ENCODE assay signal across 1 cellular context in the genomic region with DNA sequence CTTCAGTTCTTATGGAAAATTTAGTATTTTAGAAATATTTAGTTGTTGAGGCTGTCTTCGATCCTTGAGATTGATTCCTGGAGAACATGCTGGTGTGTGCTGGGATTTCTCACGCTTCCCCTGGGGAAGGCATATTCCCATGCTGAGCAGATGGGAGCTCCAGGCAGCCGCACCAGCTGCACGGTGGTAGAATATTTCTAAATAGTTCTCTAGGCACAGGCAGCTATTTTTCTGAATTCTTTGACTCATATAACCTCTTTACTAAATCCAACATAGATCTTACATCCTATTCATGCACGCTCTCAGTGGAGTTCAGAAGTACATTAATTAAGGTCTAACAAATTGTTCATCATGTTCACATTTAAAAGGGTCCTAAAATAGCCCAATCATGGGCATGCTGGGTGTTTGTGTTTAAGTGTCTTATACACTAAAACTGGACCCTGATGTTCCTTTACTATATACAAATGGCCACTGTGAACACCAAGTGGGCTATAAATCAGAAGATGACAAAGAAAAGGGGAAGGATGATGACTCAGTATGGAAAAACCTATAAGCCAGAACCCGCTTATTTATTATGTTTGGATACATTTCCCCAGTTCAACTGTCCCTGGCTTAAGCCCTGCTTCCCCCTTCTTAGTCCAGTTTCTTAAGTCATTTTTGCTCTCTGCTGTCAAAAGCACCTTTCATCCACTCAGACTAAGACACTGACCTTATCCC.
A peak's percentile ranks its signal among the peaks of the same experiment; 100 is the strongest.
TF ChIP-seq lines count a peak whose summit lies in the region.

No MANE protein-coding gene starts in this region.

TF ChIP-seq in HEK293, 187 proteins besides CTCF, POLR2A, EP300 and RAD21 (continued from another document and continues in another):
- TF ChIP-seq, protein P1, sequence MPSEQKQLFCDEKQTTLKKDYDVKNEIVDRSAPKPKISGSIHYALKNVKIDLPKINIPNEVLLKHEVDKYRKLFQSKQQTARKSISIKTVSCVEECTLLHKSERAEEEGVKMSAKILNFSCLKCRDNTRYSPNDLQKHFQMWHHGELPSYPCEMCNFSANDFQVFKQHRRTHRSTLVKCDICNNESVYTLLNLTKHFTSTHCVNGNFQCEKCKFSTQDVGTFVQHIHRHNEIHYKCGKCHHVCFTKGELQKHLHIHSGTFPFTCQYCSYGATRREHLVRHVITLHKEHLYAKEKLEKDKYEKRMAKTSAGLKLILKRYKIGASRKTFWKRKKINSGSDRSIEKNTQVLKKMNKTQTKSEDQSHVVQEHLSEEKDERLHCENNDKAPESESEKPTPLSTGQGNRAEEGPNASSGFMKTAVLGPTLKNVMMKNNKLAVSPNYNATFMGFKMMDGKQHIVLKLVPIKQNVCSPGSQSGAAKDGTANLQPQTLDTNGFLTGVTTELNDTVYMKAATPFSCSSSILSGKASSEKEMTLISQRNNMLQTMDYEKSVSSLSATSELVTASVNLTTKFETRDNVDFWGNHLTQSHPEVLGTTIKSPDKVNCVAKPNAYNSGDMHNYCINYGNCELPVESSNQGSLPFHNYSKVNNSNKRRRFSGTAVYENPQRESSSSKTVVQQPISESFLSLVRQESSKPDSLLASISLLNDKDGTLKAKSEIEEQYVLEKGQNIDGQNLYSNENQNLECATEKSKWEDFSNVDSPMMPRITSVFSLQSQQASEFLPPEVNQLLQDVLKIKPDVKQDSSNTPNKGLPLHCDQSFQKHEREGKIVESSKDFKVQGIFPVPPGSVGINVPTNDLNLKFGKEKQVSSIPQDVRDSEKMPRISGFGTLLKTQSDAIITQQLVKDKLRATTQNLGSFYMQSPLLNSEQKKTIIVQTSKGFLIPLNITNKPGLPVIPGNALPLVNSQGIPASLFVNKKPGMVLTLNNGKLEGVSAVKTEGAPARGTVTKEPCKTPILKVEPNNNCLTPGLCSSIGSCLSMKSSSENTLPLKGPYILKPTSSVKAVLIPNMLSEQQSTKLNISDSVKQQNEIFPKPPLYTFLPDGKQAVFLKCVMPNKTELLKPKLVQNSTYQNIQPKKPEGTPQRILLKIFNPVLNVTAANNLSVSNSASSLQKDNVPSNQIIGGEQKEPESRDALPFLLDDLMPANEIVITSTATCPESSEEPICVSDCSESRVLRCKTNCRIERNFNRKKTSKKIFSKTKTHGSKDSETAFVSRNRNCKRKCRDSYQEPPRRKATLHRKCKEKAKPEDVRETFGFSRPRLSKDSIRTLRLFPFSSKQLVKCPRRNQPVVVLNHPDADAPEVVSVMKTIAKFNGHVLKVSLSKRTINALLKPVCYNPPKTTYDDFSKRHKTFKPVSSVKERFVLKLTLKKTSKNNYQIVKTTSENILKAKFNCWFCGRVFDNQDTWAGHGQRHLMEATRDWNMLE (tag by site-specific recombination; conservative IDR thresholded peaks at IDR 0.05; ENCODE audit: low read depth) = no peak
- no peak for TF ChIP-seq YY1 (tag by site-specific recombination; IDR thresholded peaks at IDR 0.05)
- no peak for TF ChIP-seq ZNF324 (tag by site-specific recombination; IDR thresholded peaks at IDR 0.05)
- TF ChIP-seq, protein P2, sequence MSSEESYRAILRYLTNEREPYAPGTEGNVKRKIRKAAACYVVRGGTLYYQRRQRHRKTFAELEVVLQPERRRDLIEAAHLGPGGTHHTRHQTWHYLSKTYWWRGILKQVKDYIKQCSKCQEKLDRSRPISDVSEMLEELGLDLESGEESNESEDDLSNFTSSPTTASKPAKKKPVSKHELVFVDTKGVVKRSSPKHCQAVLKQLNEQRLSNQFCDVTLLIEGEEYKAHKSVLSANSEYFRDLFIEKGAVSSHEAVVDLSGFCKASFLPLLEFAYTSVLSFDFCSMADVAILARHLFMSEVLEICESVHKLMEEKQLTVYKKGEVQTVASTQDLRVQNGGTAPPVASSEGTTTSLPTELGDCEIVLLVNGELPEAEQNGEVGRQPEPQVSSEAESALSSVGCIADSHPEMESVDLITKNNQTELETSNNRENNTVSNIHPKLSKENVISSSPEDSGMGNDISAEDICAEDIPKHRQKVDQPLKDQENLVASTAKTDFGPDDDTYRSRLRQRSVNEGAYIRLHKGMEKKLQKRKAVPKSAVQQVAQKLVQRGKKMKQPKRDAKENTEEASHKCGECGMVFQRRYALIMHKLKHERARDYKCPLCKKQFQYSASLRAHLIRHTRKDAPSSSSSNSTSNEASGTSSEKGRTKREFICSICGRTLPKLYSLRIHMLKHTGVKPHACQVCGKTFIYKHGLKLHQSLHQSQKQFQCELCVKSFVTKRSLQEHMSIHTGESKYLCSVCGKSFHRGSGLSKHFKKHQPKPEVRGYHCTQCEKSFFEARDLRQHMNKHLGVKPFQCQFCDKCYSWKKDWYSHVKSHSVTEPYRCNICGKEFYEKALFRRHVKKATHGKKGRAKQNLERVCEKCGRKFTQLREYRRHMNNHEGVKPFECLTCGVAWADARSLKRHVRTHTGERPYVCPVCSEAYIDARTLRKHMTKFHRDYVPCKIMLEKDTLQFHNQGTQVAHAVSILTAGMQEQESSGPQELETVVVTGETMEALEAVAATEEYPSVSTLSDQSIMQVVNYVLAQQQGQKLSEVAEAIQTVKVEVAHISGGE (tag by site-specific recombination; conservative IDR thresholded peaks at IDR 0.05; ENCODE audit: low read depth) = no peak
- no peak for TF ChIP-seq ZNF561 (tag by site-specific recombination; IDR thresholded peaks at IDR 0.05; ENCODE audit: borderline replicate concordance)
- no peak for TF ChIP-seq ZNF544 (tag by site-specific recombination; IDR thresholded peaks at IDR 0.05)
- TF ChIP-seq ZNF660 (tag by site-specific recombination; IDR thresholded peaks at IDR 0.05) = no peak
- no peak for TF ChIP-seq ZNF473 (tag by site-specific recombination; IDR thresholded peaks at IDR 0.05)
- TF ChIP-seq ZNF423 (tag by site-specific recombination; IDR thresholded peaks at IDR 0.05) = no peak
- no peak for TF ChIP-seq OVOL3 (tag by site-specific recombination; IDR thresholded peaks at IDR 0.05)
- no peak for TF ChIP-seq TCF7L2 (IDR thresholded peaks at IDR 0.05; ENCODE audit: borderline replicate concordance, low read depth, low read length)
- TF ChIP-seq ZFHX2 (tag by site-specific recombination; conservative IDR thresholded peaks at IDR 0.05) = no peak
- TF ChIP-seq IKZF3 (tag by site-specific recombination; IDR thresholded peaks at IDR 0.05) = no peak
- TF ChIP-seq SP7 (tag by site-specific recombination; IDR thresholded peaks at IDR 0.05) = peak; percentile 47
- no peak for TF ChIP-seq ZNF335 (tag by site-specific recombination; conservative IDR thresholded peaks at IDR 0.05)
- no peak for TF ChIP-seq ZNF239 (tag by site-specific recombination; IDR thresholded peaks at IDR 0.05)
- 0 out of 2 replicates have a peak, but pooled peaks have one; percentile 17 for TF ChIP-seq MEIS1 (CRISPR knock-in tag; IDR thresholded peaks at IDR 0.05; ENCODE audit: borderline replicate concordance)
- TF ChIP-seq, protein P3, sequence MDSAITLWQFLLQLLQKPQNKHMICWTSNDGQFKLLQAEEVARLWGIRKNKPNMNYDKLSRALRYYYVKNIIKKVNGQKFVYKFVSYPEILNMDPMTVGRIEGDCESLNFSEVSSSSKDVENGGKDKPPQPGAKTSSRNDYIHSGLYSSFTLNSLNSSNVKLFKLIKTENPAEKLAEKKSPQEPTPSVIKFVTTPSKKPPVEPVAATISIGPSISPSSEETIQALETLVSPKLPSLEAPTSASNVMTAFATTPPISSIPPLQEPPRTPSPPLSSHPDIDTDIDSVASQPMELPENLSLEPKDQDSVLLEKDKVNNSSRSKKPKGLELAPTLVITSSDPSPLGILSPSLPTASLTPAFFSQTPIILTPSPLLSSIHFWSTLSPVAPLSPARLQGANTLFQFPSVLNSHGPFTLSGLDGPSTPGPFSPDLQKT (IDR thresholded peaks at IDR 0.05; ENCODE audit: borderline replicate concordance, low read depth, low read length) = no peak
- TF ChIP-seq ZBTB48 (tag by site-specific recombination; IDR thresholded peaks at IDR 0.05) = no peak
- TF ChIP-seq KLF10 (tag by site-specific recombination; IDR thresholded peaks at IDR 0.05) = no peak
- TF ChIP-seq ZFP3 (tag by site-specific recombination; IDR thresholded peaks at IDR 0.05; ENCODE audit: low read depth) = no peak
- no peak for TF ChIP-seq ZNF16 (tag by site-specific recombination; IDR thresholded peaks at IDR 0.05; ENCODE audit: low read depth)
- TF ChIP-seq, protein P4, sequence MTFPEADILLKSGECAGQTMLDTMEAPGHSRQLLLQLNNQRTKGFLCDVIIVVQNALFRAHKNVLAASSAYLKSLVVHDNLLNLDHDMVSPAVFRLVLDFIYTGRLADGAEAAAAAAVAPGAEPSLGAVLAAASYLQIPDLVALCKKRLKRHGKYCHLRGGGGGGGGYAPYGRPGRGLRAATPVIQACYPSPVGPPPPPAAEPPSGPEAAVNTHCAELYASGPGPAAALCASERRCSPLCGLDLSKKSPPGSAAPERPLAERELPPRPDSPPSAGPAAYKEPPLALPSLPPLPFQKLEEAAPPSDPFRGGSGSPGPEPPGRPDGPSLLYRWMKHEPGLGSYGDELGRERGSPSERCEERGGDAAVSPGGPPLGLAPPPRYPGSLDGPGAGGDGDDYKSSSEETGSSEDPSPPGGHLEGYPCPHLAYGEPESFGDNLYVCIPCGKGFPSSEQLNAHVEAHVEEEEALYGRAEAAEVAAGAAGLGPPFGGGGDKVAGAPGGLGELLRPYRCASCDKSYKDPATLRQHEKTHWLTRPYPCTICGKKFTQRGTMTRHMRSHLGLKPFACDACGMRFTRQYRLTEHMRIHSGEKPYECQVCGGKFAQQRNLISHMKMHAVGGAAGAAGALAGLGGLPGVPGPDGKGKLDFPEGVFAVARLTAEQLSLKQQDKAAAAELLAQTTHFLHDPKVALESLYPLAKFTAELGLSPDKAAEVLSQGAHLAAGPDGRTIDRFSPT (tag by site-specific recombination; IDR thresholded peaks at IDR 0.05) = no peak
- TF ChIP-seq ZFP37 (tag by site-specific recombination; IDR thresholded peaks at IDR 0.05) = no peak
- TF ChIP-seq ZNF677 (tag by site-specific recombination; IDR thresholded peaks at IDR 0.05) = no peak
- no peak for TF ChIP-seq ZNF214 (tag by site-specific recombination; IDR thresholded peaks at IDR 0.05; ENCODE audit: borderline replicate concordance)
- no peak for TF ChIP-seq BCL11A (tag by site-specific recombination; IDR thresholded peaks at IDR 0.05; ENCODE audit: low read depth)
- TF ChIP-seq, protein P5, sequence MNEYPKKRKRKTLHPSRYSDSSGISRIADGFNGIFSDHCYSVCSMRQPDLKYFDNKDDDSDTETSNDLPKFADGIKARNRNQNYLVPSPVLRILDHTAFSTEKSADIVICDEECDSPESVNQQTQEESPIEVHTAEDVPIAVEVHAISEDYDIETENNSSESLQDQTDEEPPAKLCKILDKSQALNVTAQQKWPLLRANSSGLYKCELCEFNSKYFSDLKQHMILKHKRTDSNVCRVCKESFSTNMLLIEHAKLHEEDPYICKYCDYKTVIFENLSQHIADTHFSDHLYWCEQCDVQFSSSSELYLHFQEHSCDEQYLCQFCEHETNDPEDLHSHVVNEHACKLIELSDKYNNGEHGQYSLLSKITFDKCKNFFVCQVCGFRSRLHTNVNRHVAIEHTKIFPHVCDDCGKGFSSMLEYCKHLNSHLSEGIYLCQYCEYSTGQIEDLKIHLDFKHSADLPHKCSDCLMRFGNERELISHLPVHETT (tag by site-specific recombination; IDR thresholded peaks at IDR 0.05) = no peak
- TF ChIP-seq, protein P6, sequence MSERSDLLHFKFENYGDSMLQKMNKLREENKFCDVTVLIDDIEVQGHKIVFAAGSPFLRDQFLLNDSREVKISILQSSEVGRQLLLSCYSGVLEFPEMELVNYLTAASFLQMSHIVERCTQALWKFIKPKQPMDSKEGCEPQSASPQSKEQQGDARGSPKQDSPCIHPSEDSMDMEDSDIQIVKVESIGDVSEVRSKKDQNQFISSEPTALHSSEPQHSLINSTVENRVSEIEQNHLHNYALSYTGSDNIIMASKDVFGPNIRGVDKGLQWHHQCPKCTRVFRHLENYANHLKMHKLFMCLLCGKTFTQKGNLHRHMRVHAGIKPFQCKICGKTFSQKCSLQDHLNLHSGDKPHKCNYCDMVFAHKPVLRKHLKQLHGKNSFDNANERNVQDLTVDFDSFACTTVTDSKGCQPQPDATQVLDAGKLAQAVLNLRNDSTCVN (tag by site-specific recombination; optimal IDR thresholded peaks at IDR 0.05) = no peak
- no peak for TF ChIP-seq SP2 (tag by site-specific recombination; IDR thresholded peaks at IDR 0.05)
- TF ChIP-seq SALL2 (tag by site-specific recombination; IDR thresholded peaks at IDR 0.05; ENCODE audit: borderline replicate concordance) = no peak
- TF ChIP-seq, protein P7, sequence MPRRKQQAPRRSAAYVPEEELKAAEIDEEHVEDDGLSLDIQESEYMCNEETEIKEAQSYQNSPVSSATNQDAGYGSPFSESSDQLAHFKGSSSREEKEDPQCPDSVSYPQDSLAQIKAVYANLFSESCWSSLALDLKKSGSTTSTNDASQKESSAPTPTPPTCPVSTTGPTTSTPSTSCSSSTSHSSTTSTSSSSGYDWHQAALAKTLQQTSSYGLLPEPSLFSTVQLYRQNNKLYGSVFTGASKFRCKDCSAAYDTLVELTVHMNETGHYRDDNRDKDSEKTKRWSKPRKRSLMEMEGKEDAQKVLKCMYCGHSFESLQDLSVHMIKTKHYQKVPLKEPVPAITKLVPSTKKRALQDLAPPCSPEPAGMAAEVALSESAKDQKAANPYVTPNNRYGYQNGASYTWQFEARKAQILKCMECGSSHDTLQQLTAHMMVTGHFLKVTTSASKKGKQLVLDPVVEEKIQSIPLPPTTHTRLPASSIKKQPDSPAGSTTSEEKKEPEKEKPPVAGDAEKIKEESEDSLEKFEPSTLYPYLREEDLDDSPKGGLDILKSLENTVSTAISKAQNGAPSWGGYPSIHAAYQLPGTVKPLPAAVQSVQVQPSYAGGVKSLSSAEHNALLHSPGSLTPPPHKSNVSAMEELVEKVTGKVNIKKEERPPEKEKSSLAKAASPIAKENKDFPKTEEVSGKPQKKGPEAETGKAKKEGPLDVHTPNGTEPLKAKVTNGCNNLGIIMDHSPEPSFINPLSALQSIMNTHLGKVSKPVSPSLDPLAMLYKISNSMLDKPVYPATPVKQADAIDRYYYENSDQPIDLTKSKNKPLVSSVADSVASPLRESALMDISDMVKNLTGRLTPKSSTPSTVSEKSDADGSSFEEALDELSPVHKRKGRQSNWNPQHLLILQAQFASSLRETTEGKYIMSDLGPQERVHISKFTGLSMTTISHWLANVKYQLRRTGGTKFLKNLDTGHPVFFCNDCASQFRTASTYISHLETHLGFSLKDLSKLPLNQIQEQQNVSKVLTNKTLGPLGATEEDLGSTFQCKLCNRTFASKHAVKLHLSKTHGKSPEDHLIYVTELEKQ (tag by site-specific recombination; IDR thresholded peaks at IDR 0.05; ENCODE audit: borderline replicate concordance) = no peak
- TF ChIP-seq ZNF571 (tag by site-specific recombination; IDR thresholded peaks at IDR 0.05) = no peak
- TF ChIP-seq ZNF350 (tag by site-specific recombination; IDR thresholded peaks at IDR 0.05) = no peak
- no peak for TF ChIP-seq ZBTB1 (tag by site-specific recombination; IDR thresholded peaks at IDR 0.05)
- no peak for TF ChIP-seq ZNF791 (tag by site-specific recombination; IDR thresholded peaks at IDR 0.05)
- TF ChIP-seq ZNF174 (tag by site-specific recombination; IDR thresholded peaks at IDR 0.05) = 0 out of 2 replicates have a peak, but pooled peaks have one; percentile 53
- no peak for TF ChIP-seq ZNF585B (tag by site-specific recombination; IDR thresholded peaks at IDR 0.05)
- TF ChIP-seq, protein P8, sequence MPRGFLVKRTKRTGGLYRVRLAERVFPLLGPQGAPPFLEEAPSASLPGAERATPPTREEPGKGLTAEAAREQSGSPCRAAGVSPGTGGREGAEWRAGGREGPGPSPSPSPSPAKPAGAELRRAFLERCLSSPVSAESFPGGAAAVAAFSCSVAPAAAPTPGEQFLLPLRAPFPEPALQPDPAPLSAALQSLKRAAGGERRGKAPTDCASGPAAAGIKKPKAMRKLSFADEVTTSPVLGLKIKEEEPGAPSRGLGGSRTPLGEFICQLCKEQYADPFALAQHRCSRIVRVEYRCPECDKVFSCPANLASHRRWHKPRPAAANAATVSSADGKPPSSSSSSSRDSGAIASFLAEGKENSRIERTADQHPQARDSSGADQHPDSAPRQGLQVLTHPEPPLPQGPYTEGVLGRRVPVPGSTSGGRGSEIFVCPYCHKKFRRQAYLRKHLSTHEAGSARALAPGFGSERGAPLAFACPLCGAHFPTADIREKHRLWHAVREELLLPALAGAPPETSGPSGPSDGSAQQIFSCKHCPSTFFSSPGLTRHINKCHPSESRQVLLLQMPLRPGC (tag by site-specific recombination; IDR thresholded peaks at IDR 0.05) = no peak
